ENCODE assay signal across 22 cellular contexts in the genomic region with DNA sequence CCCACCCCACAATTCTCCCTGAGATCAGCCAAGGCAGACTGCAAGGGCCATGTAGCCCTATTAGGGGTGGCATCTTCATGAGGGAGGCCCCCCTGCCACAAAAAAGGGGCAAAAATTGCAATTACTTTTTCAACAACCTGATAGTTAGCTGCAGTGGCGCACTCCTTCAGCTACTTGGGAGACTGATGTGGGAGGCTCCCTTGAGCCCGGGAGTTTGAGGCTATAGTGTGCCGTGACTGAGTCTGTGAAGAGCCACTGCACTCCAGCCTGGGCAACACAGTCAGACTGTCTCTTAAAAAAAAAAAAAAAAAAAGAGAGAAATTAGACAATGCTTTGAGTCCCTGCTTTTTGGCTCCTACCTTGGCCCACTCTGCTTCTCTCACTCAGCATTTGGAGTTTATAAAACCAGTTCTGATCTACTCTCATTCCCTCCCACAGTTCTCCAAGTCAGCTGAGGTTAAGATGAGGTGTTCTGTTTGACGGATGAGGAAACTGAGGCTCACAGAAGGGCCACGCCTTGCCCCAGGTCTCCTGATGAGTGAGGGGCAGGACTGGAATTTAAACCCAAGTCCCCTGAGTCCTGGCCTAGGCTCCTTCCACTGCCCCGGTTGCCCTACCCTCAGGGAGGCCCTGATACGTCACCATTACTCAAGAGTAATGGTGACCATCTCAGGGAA. TPM values are rescaled to one million over a fixed set of nuclear protein-coding genes. Genes with fewer than 3 reads are reported as not detected.
DNase-seq lines count a peak whose midpoint lies in the region; ATAC-seq and TF ChIP-seq lines count a peak whose summit lies in the region.
"Had no signal": no experiment of that assay in that cellular context is flagged by ENCODE, and none has a peak within 500 bp of the region (broad histone marks: within the 10 kb centered on the region; RNA-seq: fewer than 3 reads in every experiment).

No MANE protein-coding gene starts in this region.

- intact Hi-C loops in esophagus squamous epithelium (cut with DNase I) = no loop called here

- 88 to 91% methylated on average over 7 of the region's 7 CpGs for WGBS in esophagus squamous epithelium, 2 donors
- 97% methylated on average over 7 of the region's 7 CpGs for WGBS in suprapubic skin

- H3K27me3 ChIP-seq in adipocyte (replicated peaks; ENCODE audit: control insufficient read depth, insufficient read depth, low read length) (no peaks in the 10 kb centered on the region), esophagus squamous epithelium (no peaks in the 10 kb centered on the region), muscle layer of colon (ENCODE audit: control insufficient read depth in 1 of 2, insufficient read depth in 2 of 2, low read length in 2 of 2) (no peaks in the 10 kb centered on the region), suprapubic skin (no peaks in the 10 kb centered on the region)

- peaks cover 81% of the 10 kb centered on the region for H3K36me3 ChIP-seq in adipocyte (ENCODE audit: control insufficient read depth, insufficient read depth, low read length, severe bottlenecking)
- H3K36me3 ChIP-seq in esophagus squamous epithelium = peaks cover 5 to 97% (median 44%) of the 10 kb centered on the region in 3 donors
- peaks cover 68% of the 10 kb centered on the region for H3K36me3 ChIP-seq in muscle layer of colon (ENCODE audit: insufficient read depth, low read length)
- peaks cover 81% of the 10 kb centered on the region for H3K36me3 ChIP-seq in suprapubic skin

- DNase-seq in adipocyte (ENCODE audit: low read depth) = no peak
- DNase-seq in esophagus squamous epithelium (lab: John Stamatoyannopoulos, UW) = no peak
- DNase-seq in suprapubic skin (ENCODE audit: low spot score in 2 of 2) = no peak
- no peak for DNase-seq in NCI-H226
- no peak for DNase-seq in COLO829 (ENCODE audit: low spot score)
- DNase-seq: activated B cell treated with CpG ODN at 0.5 μM for 24 hours; activated CD4-positive, alpha-beta T cell treated with anti-CD3 and anti-CD28 coated beads, Interleukin-2, amount 50 U/mL, for 48 hours; activated gamma-delta T cell treated with Interleukin-2 at 50 U/mL for 16 hours; CD4-positive, CD25-positive, alpha-beta regulatory T cell; GF-D8; immature natural killer cell; MM.1S; NCI-H2171 treated with DMSO at 0.1 percent for 48 hours; NCI-H526 treated with DMSO at 0.1 percent for 48 hours; stimulated activated CD4-positive, alpha-beta T cell treated with anti-CD3 and anti-CD28 coated beads, Interleukin-2, amount 100 ng/mL, for 48 hours; stimulated activated naive CD8-positive, alpha-beta T cell treated with anti-CD3 and anti-CD28 coated beads, Interleukin-15, Interleukin-2, amounts not matched to agents 100 U/mL and 50 U/mL, for 24 hours had no signal

- no peaks in the 10 kb centered on the region for H3K9me3 ChIP-seq in adipocyte (ENCODE audit: control insufficient read depth, low read length)
- H3K9me3 ChIP-seq in esophagus squamous epithelium = no peaks in the 10 kb centered on the region
- no peaks in the 10 kb centered on the region for H3K9me3 ChIP-seq in muscle layer of colon (ENCODE audit: low read length)
- no peaks in the 10 kb centered on the region for H3K9me3 ChIP-seq in suprapubic skin

- ATAC-seq in HG02610 (IDR thresholded peaks at IDR 0.05; ENCODE audit: unreplicated experiment) (no peak), HG02642 (IDR thresholded peaks at IDR 0.05; ENCODE audit: poor library complexity, unreplicated experiment) (no peak)
- ATAC-seq: K562; stimulated activated naive CD8-positive, alpha-beta T cell treated with anti-CD3 and anti-CD28 coated beads, Interleukin-15, Interleukin-2, amounts not matched to agents 100 U/mL and 50 U/mL, for 24 hours had no signal

- TF ChIP-seq EP300 in suprapubic skin (IDR thresholded peaks at IDR 0.05) = no peak

- H3K9ac ChIP-seq in adipocyte (ENCODE audit: low read length) = peak overlapping the region; percentile 73
- H3K9ac ChIP-seq in muscle layer of colon (ENCODE audit: low read length) = no peak overlapping the region

- TF ChIP-seq POLR2A in esophagus squamous epithelium (IDR thresholded peaks at IDR 0.05) (no peak), suprapubic skin (IDR thresholded peaks at IDR 0.05) (no peak)

- TF ChIP-seq CTCF in esophagus squamous epithelium (IDR thresholded peaks at IDR 0.05) (no peak), suprapubic skin (IDR thresholded peaks at IDR 0.05) (no peak)

- peaks cover 65% of the 10 kb centered on the region for H3K4me1 ChIP-seq in adipocyte (ENCODE audit: control insufficient read depth, insufficient read depth, low read length)
- H3K4me1 ChIP-seq in esophagus squamous epithelium = peaks cover 6 to 68% (median 39%) of the 10 kb centered on the region in 3 donors
- peaks cover 19% of the 10 kb centered on the region for H3K4me1 ChIP-seq in muscle layer of colon (ENCODE audit: insufficient read depth, low read length)
- H3K4me1 ChIP-seq in suprapubic skin = peaks cover 33% of the 10 kb centered on the region

- H3K4me3 ChIP-seq in adipocyte (ENCODE audit: low read length) = no peak overlapping the region
- no peak overlapping the region for H3K4me3 ChIP-seq in esophagus squamous epithelium
- no peak overlapping the region for H3K4me3 ChIP-seq in muscle layer of colon (ENCODE audit: low read depth in 1 of 2, low read length in 2 of 2)
- H3K4me3 ChIP-seq in suprapubic skin = no peak overlapping the region
- H3K4me3 ChIP-seq: K562, smooth muscle cell had no signal

- H3K27ac ChIP-seq in esophagus squamous epithelium (peak overlapping the region in 3 of 4 donors; percentile 77 to 90 (median 89)), muscle layer of colon (ENCODE audit: low read depth, low read length) (peak overlapping the region; percentile 7), suprapubic skin (peak overlapping the region; percentile 49)
- H3K27ac ChIP-seq: RWPE1 had no signal

RNA-seq across cellular contexts. Expression of gene GPX3, which starts 8.9 kb away (rescaled TPM):
- 1,000 to 10,000 TPM in 1 of 4 donors, 100 to 1,000 TPM in 3; 166 to 1,028 (median 489) TPM for total RNA-seq in esophagus squamous epithelium
- total RNA-seq in suprapubic skin = 100 to 1,000 TPM; 242 to 601 (median 378) TPM

RNA-seq across cellular contexts. Expression of gene TNIP1, which starts 51.5 kb away (rescaled TPM):
- total RNA-seq in esophagus squamous epithelium = 100 to 1,000 TPM in 1 of 4 donors, 10 to 100 TPM in 3; 55.5 to 109 (median 95.4) TPM
- 10 to 100 TPM; 47.5 to 94.7 (median 70.9) TPM for total RNA-seq in suprapubic skin

Comparison
In these comparisons a context has a peak if more than half of its experiments do, and no peak if none do; other contexts are left out.
1. H3K27ac ChIP-seq: peak in every context shown above with its lines; median percentile 89 in esophagus squamous epithelium; 49 in suprapubic skin; 7 in muscle layer of colon.